11 cellular contexts compared by ENCODE assay signal in genomic region chr5:14742427-14743010, GRCh38.
A peak's percentile ranks its signal among the peaks of the same experiment; 100 is the strongest.
DNase-seq lines count a peak whose midpoint lies in the region; ATAC-seq and TF ChIP-seq lines count a peak whose summit lies in the region.
"Had no signal": no experiment of that assay in that cellular context is flagged by ENCODE, and none has a peak within 500 bp of the region (broad histone marks: within the 10 kb centered on the region; RNA-seq: fewer than 3 reads in every experiment).

No MANE protein-coding gene starts in this region.

- peaks cover 8 to 94% (median 78%) of the 10 kb centered on the region in 4 donors for H3K36me3 ChIP-seq in stomach

- H3K27ac ChIP-seq in stomach = no peak overlapping the region

- TF ChIP-seq CTCF in stomach (IDR thresholded peaks at IDR 0.05) = no peak

- no peak overlapping the region for H3K4me3 ChIP-seq in stomach

- WGBS in stomach, 5 donors = 83 to 92% (median 87%) methylated on average over 14 of the region's 14 CpGs

- H3K27me3 ChIP-seq in stomach = no peaks in the 10 kb centered on the region

- intact Hi-C loops in stomach (cut with DNase I; ENCODE audit: low total_unique reads) = no loop called here

- no peak for TF ChIP-seq POLR2A in stomach (IDR thresholded peaks at IDR 0.05)

- ATAC-seq in HG03354 (IDR thresholded peaks at IDR 0.05; ENCODE audit: poor library complexity, severe bottlenecking, unreplicated experiment) (no peak), HG02840 (IDR thresholded peaks at IDR 0.05; ENCODE audit: low FRiP score, unreplicated experiment) (no peak)

- TF ChIP-seq EP300 in stomach (IDR thresholded peaks at IDR 0.05) = no peak

- DNase-seq in COR-L47 (lab: John Stamatoyannopoulos, UW) = peak; percentile 72
- peak; percentile 47 for DNase-seq in NCI-H1417 treated with DMSO at 0.1 percent for 48 hours (lab: John Stamatoyannopoulos, UW)
- peak; percentile 75 for DNase-seq in SK-N-DZ (ENCODE audit: low spot score)
- DNase-seq in left kidney (ENCODE audit: low read depth, low spot score) = peak; percentile 77
- no peak for DNase-seq in activated CD8-positive, alpha-beta memory T cell treated with anti-CD3 and anti-CD28 coated beads for 24 hours
- no peak for DNase-seq in stomach
- DNase-seq: activated CD4-positive, alpha-beta T cell treated with anti-CD3 and anti-CD28 coated beads for 4 hours; hypothalamus; NCI-H1105 treated with DMSO at 0.1 percent for 48 hours had no signal

- H3K9me3 ChIP-seq in stomach = no peaks in the 10 kb centered on the region

- no peaks in the 10 kb centered on the region for H3K4me1 ChIP-seq in stomach

Comparison
In these comparisons a context has a peak if more than half of its experiments do, and no peak if none do; other contexts are left out.
1. DNase-seq: peak in COR-L47 (single experiment), NCI-H1417 treated with DMSO at 0.1 percent for 48 hours (single experiment), SK-N-DZ (single experiment) and left kidney (single experiment); none in activated CD8-positive, alpha-beta memory T cell treated with anti-CD3 and anti-CD28 coated beads for 24 hours (single experiment) and stomach (single experiment).